In the genomic region with DNA sequence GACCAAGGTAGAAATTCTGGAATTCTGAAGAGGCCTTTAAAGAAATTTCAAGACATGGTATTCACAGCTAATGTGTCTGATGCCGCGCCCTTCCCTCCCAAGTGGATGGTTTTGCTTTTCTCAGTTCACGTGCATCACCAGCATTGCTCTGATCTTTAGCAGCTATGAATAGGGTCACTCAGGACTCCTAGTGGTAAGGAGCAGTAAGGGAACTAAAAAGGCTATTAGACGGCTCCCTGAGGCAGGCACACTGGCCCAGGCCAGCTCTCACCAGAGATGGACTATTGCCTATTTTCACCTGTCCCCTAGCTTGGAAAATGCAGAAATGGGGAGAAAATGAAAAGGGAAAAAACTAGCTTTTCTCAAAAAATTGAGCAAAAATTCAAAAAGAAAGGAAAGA, we compare ENCODE assay signal across 9 cellular contexts.
DNase-seq lines count a peak whose midpoint lies in the region; ATAC-seq, FAIRE-seq and TF ChIP-seq lines count a peak whose summit lies in the region.
"Had no signal": no experiment of that assay in that cellular context is flagged by ENCODE, and none has a peak within 500 bp of the region (broad histone marks: within the 10 kb centered on the region; RNA-seq: fewer than 3 reads in every experiment).

No MANE protein-coding gene starts in this region.

- H3K27ac ChIP-seq in DND-41 (ENCODE audit: low read length) (no peak overlapping the region), smooth muscle cell (ENCODE audit: low read depth) (no peak overlapping the region)
- H3K27ac ChIP-seq in CD8-positive, alpha-beta memory T cell (ENCODE audit: low read depth, low read length), result no peak overlapping the region
- H3K27ac ChIP-seq: upper lobe of left lung had no signal

- TF ChIP-seq CTCF in DND-41 (IDR thresholded peaks at IDR 0.05; ENCODE audit: borderline replicate concordance, extremely low read depth, low read length, poor library complexity, severe bottlenecking) (peak; percentile 30), bronchial epithelial cell (IDR thresholded peaks at IDR 0.05; ENCODE audit: insufficient read depth, low read length, severe bottlenecking) (peak; percentile 33), smooth muscle cell (IDR thresholded peaks at IDR 0.05; ENCODE audit: borderline replicate concordance, insufficient read depth, poor library complexity, severe bottlenecking) (peak; percentile 47)

- H2AFZ ChIP-seq in DND-41 (ENCODE audit: low read depth, low read length) (no peak overlapping the region), smooth muscle cell (ENCODE audit: low read depth) (no peak overlapping the region)

- H3K4me2 ChIP-seq in DND-41 (ENCODE audit: insufficient read depth, low read length) (no peak overlapping the region), smooth muscle cell (no peak overlapping the region)

- H3K4me3 ChIP-seq in DND-41 (ENCODE audit: low read depth in 1 of 2, low read length in 2 of 2) (no peak overlapping the region), bronchial epithelial cell (ENCODE audit: low read depth, low read length) (no peak overlapping the region), smooth muscle cell (no peak overlapping the region)
- H3K4me3 ChIP-seq in CD8-positive, alpha-beta memory T cell (ENCODE audit: low read length), result no peak overlapping the region
- H3K4me3 ChIP-seq: upper lobe of left lung had no signal

- no peak overlapping the region for H3K4me3 Mint-ChIP-seq in CD8-positive, alpha-beta memory T cell

- H3K27ac Mint-ChIP-seq in CD8-positive, alpha-beta memory T cell, result no peak overlapping the region

- POLR2A ChIA-PET in CD8-positive, alpha-beta memory T cell (lab: Charles Lee), result no interaction called here

- H3K4me1 ChIP-seq in DND-41 (ENCODE audit: insufficient read depth, low read length) (no peaks in the 10 kb centered on the region), smooth muscle cell (ENCODE audit: low read depth) (no peaks in the 10 kb centered on the region)
- H3K4me1 ChIP-seq in CD8-positive, alpha-beta memory T cell (ENCODE audit: insufficient read depth, low read length), result no peaks in the 10 kb centered on the region
- H3K4me1 ChIP-seq: upper lobe of left lung had no signal

- peaks cover 8% of the 10 kb centered on the region for H3K27me3 ChIP-seq in DND-41 (ENCODE audit: insufficient read depth, low read length, poor library complexity)
- H3K27me3 ChIP-seq in bronchial epithelial cell (ENCODE audit: control insufficient read depth, insufficient read depth, low read length), result no peaks in the 10 kb centered on the region
- peaks cover 10% of the 10 kb centered on the region for H3K27me3 ChIP-seq in smooth muscle cell (ENCODE audit: low read depth)
- no peaks in the 10 kb centered on the region for H3K27me3 ChIP-seq in CD8-positive, alpha-beta memory T cell (ENCODE audit: insufficient read depth, low read length, poor library complexity, severe bottlenecking)
- H3K27me3 ChIP-seq: upper lobe of left lung had no signal

- H4K20me1 ChIP-seq in DND-41 (ENCODE audit: insufficient read depth, low read length) (no peaks in the 10 kb centered on the region), smooth muscle cell (ENCODE audit: low read depth) (no peaks in the 10 kb centered on the region)

- H3K36me3 Mint-ChIP-seq in CD8-positive, alpha-beta memory T cell, result peaks cover 0 to under 1% (median 0%) of the 10 kb centered on the region in 3 donors

- H3K27me3 Mint-ChIP-seq in CD8-positive, alpha-beta memory T cell, result peaks cover 6 to 20% of the 10 kb centered on the region in 2 donors

- no peaks in the 10 kb centered on the region for H3K9me3 Mint-ChIP-seq in CD8-positive, alpha-beta memory T cell

- no peak for FAIRE-seq in bronchial epithelial cell (lab: Jason Lieb, UNC)

- 53% methylated on average over 4 of the region's 4 CpGs for WGBS in smooth muscle cell (ENCODE audit: low lambda C conversion rate)

- no peaks in the 10 kb centered on the region for H3K4me1 Mint-ChIP-seq in CD8-positive, alpha-beta memory T cell

- no peaks in the 10 kb centered on the region for H3K36me3 ChIP-seq in DND-41 (ENCODE audit: insufficient read depth, low read length)
- no peaks in the 10 kb centered on the region for H3K36me3 ChIP-seq in bronchial epithelial cell (ENCODE audit: control insufficient read depth, insufficient read depth, low read length)
- H3K36me3 ChIP-seq in smooth muscle cell (ENCODE audit: low read depth), result no peaks in the 10 kb centered on the region
- H3K36me3 ChIP-seq in CD8-positive, alpha-beta memory T cell (ENCODE audit: insufficient read depth, low read length), result no peaks in the 10 kb centered on the region
- H3K36me3 ChIP-seq: upper lobe of left lung had no signal

- CTCF ChIA-PET in CD8-positive, alpha-beta memory T cell (lab: Charles Lee), result no interaction called here

- H3F3A ChIP-seq in smooth muscle cell (ENCODE audit: low read depth), result no peaks in the 10 kb centered on the region

- no peak overlapping the region for H3K9ac ChIP-seq in DND-41 (ENCODE audit: low read depth, low read length)
- no peak overlapping the region for H3K9ac ChIP-seq in smooth muscle cell (ENCODE audit: low read depth)

- H3K9me3 ChIP-seq in DND-41 (ENCODE audit: insufficient read depth, low read length, severe bottlenecking), result no peaks in the 10 kb centered on the region
- no peaks in the 10 kb centered on the region for H3K9me3 ChIP-seq in smooth muscle cell (replicated peaks; ENCODE audit: low read depth)
- no peaks in the 10 kb centered on the region for H3K9me3 ChIP-seq in CD8-positive, alpha-beta memory T cell (ENCODE audit: low read length)
- H3K9me3 ChIP-seq: upper lobe of left lung had no signal

- DNase-seq in DND-41 (no peak), HS-27A (ENCODE audit: low read depth) (peak; percentile 7), bronchial epithelial cell (ENCODE audit: low read depth) (peak; percentile 23), smooth muscle cell (lab: John Stamatoyannopoulos, UW; ENCODE audit: unreplicated experiment) (no peak), RPMI8226 (no peak)
- DNase-seq in CD8-positive, alpha-beta memory T cell, result no peak
- no peak for DNase-seq in activated CD4-positive, alpha-beta T cell treated with anti-CD3 and anti-CD28 coated beads for 4 hours
- DNase-seq: upper lobe of left lung had no signal

- H3K79me2 ChIP-seq in DND-41 (ENCODE audit: insufficient read depth, low read length), result no peaks in the 10 kb centered on the region
- H3K79me2 ChIP-seq in smooth muscle cell (ENCODE audit: low read depth), result no peaks in the 10 kb centered on the region

- ATAC-seq in DND-41 (ENCODE audit: insufficient read depth, low read depth) (peak; percentile 58; the same call in 1 of the 3 replicates), GM19395 (IDR thresholded peaks at IDR 0.05; ENCODE audit: unreplicated experiment) (peak; percentile 70)

Comparison
In these comparisons a context has a peak if more than half of its experiments do, and no peak if none do; other contexts are left out.
1. DNase-seq: peak in HS-27A (single experiment) and bronchial epithelial cell (single experiment); none in DND-41 (single experiment), smooth muscle cell (single experiment), RPMI8226 (single experiment), CD8-positive, alpha-beta memory T cell (0 of 5) and activated CD4-positive, alpha-beta T cell treated with anti-CD3 and anti-CD28 coated beads for 4 hours (0 of 2).
2. Peak in every context shown above with its lines, with median percentiles within 50 percentile points of each other: CTCF ChIP-seq.